In genomic region chr21:43591468-43592050, GRCh38 we compare ENCODE assay signal across 21 cellular contexts.
DNase-seq lines count a peak whose midpoint lies in the region; ATAC-seq, FAIRE-seq and TF ChIP-seq lines count a peak whose summit lies in the region.
"Had no signal": no experiment of that assay in that cellular context is flagged by ENCODE, and none has a peak within 500 bp of the region (broad histone marks: within the 10 kb centered on the region; RNA-seq: fewer than 3 reads in every experiment).

No MANE protein-coding gene starts in this region.

- no peak overlapping the region for H2BK120ac ChIP-seq in trophoblast cell (ENCODE audit: insufficient read depth, low read length, poor library complexity)

- H4K91ac ChIP-seq in trophoblast cell (ENCODE audit: low read depth, low read length) = no peak overlapping the region

- H2BK5ac ChIP-seq in trophoblast cell (ENCODE audit: low read depth, low read length, poor library complexity) = no peak overlapping the region

- H3K9me3 ChIP-seq in SJSA1 (replicated peaks) (no peaks in the 10 kb centered on the region), endothelial cell of umbilical vein (replicated peaks; ENCODE audit: control insufficient read depth, insufficient read depth, low read length) (no peaks in the 10 kb centered on the region), trophoblast cell (ENCODE audit: insufficient read depth, low read depth, low read length) (no peaks in the 10 kb centered on the region), hepatocyte (ENCODE audit: low read depth) (no peaks in the 10 kb centered on the region)

- no peak overlapping the region for H2BK12ac ChIP-seq in trophoblast cell (ENCODE audit: low read length)

- H4K20me1 ChIP-seq in endothelial cell of umbilical vein (replicated peaks; ENCODE audit: control insufficient read depth, extremely low read depth, insufficient read depth, low read length) (no peaks in the 10 kb centered on the region), hepatocyte (ENCODE audit: insufficient read depth, poor library complexity, severe bottlenecking) (no peaks in the 10 kb centered on the region)

- TF ChIP-seq POLR2A in endothelial cell of umbilical vein (IDR thresholded peaks at IDR 0.05; ENCODE audit: low read depth, low read length) = no peak

- H3K9me3 Mint-ChIP-seq in activated naive CD4-positive, alpha-beta T cell treated with anti-CD3 and anti-CD28 coated beads, Interleukin-2, amount 50 U/mL, for 72 hours = no peaks in the 10 kb centered on the region
- no peaks in the 10 kb centered on the region for H3K9me3 Mint-ChIP-seq in activated T-helper 17 cell treated with anti-CD3 and anti-CD28 coated beads, Interleukin-2, amount 50 U/mL, for 72 hours
- H3K9me3 Mint-ChIP-seq: activated naive CD8-positive, alpha-beta T cell treated with anti-CD3 and anti-CD28 coated beads, Interleukin-2, amount 10 ng/mL, durations not matched to agents 7 days and 5 days; activated T-cell treated with anti-CD3 and anti-CD28 coated beads, Interleukin-2, amount 50 U/mL, for 24 hours had no signal

- H2AFZ ChIP-seq in endothelial cell of umbilical vein (ENCODE audit: low read depth, low read length) = no peak overlapping the region
- H2AFZ ChIP-seq in trophoblast cell (ENCODE audit: insufficient read depth, low read length, poor library complexity) = no peak overlapping the region
- H2AFZ ChIP-seq in hepatocyte = no peak overlapping the region

- no peaks in the 10 kb centered on the region for H3K36me3 Mint-ChIP-seq in activated naive CD4-positive, alpha-beta T cell treated with anti-CD3 and anti-CD28 coated beads, Interleukin-2, amount 50 U/mL, for 72 hours
- H3K36me3 Mint-ChIP-seq in activated T-helper 17 cell treated with anti-CD3 and anti-CD28 coated beads, Interleukin-2, amount 50 U/mL, for 72 hours (ENCODE audit: low read depth) = no peaks in the 10 kb centered on the region
- H3K36me3 Mint-ChIP-seq: activated naive CD8-positive, alpha-beta T cell treated with anti-CD3 and anti-CD28 coated beads, Interleukin-2, amount 10 ng/mL, durations not matched to agents 7 days and 5 days had no signal

- H3K27me3 ChIP-seq in SJSA1 (replicated peaks) (no peaks in the 10 kb centered on the region), endothelial cell of umbilical vein (ENCODE audit: control insufficient read depth in 2 of 2, insufficient read depth in 2 of 2, low read length in 2 of 2) (no peaks in the 10 kb centered on the region), trophoblast cell (ENCODE audit: insufficient read depth, low read length) (no peaks in the 10 kb centered on the region), hepatocyte (no peaks in the 10 kb centered on the region)

- ATAC-seq in activated naive CD4-positive, alpha-beta T cell treated with anti-CD3 and anti-CD28 coated beads, Interleukin-2, amount 50 U/mL, for 72 hours = no peak
- ATAC-seq in activated T-helper 17 cell treated with anti-CD3 and anti-CD28 coated beads, Interleukin-2, amount 50 U/mL, for 72 hours (replicated peaks) = no peak
- no peak for ATAC-seq in HG03457 (IDR thresholded peaks at IDR 0.05; ENCODE audit: unreplicated experiment)

- H3K9ac ChIP-seq in endothelial cell of umbilical vein (replicated peaks; ENCODE audit: extremely low read depth, insufficient read depth, low read length) (peak overlapping the region; percentile 8), trophoblast cell (ENCODE audit: low read length) (no peak overlapping the region)
- H3K9ac ChIP-seq: KMS-11 had no signal

- H3K4me2 ChIP-seq in endothelial cell of umbilical vein (ENCODE audit: insufficient read depth, low read length) (no peak overlapping the region), trophoblast cell (ENCODE audit: low read length) (no peak overlapping the region), hepatocyte (no peak overlapping the region)
- H3K4me2 ChIP-seq: KMS-11 had no signal

- no peak overlapping the region for H3K18ac ChIP-seq in trophoblast cell (ENCODE audit: low read length)

- no peak overlapping the region for H3K27ac Mint-ChIP-seq in activated naive CD4-positive, alpha-beta T cell treated with anti-CD3 and anti-CD28 coated beads, Interleukin-2, amount 50 U/mL, for 72 hours
- no peak overlapping the region for H3K27ac Mint-ChIP-seq in activated T-helper 17 cell treated with anti-CD3 and anti-CD28 coated beads, Interleukin-2, amount 50 U/mL, for 72 hours
- H3K27ac Mint-ChIP-seq: activated naive CD8-positive, alpha-beta T cell treated with anti-CD3 and anti-CD28 coated beads, Interleukin-2, amount 10 ng/mL, durations not matched to agents 7 days and 5 days; activated T-cell treated with anti-CD3 and anti-CD28 coated beads, Interleukin-2, amount 50 U/mL, for 24 hours had no signal

- POLR2A ChIA-PET in endothelial cell of umbilical vein (lab: Charles Lee) = no interaction called here

- H3K36me3 ChIP-seq in SJSA1 (no peaks in the 10 kb centered on the region), endothelial cell of umbilical vein (ENCODE audit: control insufficient read depth in 2 of 2, extremely low read depth in 1 of 2, insufficient read depth in 2 of 2, low read length in 2 of 2) (no peaks in the 10 kb centered on the region), trophoblast cell (ENCODE audit: control insufficient read depth in 1 of 2, insufficient read depth in 2 of 2, low read length in 2 of 2) (no peaks in the 10 kb centered on the region), hepatocyte (replicated peaks; ENCODE audit: insufficient read depth, low read depth) (no peaks in the 10 kb centered on the region)

- TF ChIP-seq CTCF in endothelial cell of umbilical vein (IDR thresholded peaks at IDR 0.05; ENCODE audit: extremely low read depth in 1 of 2, insufficient read depth in 1 of 2, low read depth in 1 of 2, low read length in 2 of 2) = no peak
- TF ChIP-seq CTCF in hepatocyte (IDR thresholded peaks at IDR 0.05; ENCODE audit: poor library complexity) = no peak

- intact Hi-C loops in endothelial cell of umbilical vein (cut with micrococcal nuclease) = no loop called here

- no peak overlapping the region for H3K4ac ChIP-seq in trophoblast cell (ENCODE audit: low read depth, low read length)

- no peaks in the 10 kb centered on the region for H3K9me1 ChIP-seq in endothelial cell of umbilical vein (replicated peaks; ENCODE audit: control insufficient read depth, extremely low read depth, insufficient read depth, low read length)

- H4K12ac ChIP-seq in trophoblast cell (ENCODE audit: low read depth, low read length) = no peak overlapping the region

- DNase-seq in ELR (ENCODE audit: low read depth) = peak; percentile 73
- no peak for DNase-seq in SJSA1 (ENCODE audit: low read depth in 1 of 2, low spot score in 2 of 2)
- peak; percentile 80 for DNase-seq in endothelial cell of umbilical vein (ENCODE audit: low read depth, low spot score)
- DNase-seq in trophoblast cell = peak in 1 of 2 donors; percentile 72
- DNase-seq in hepatocyte (ENCODE audit: low spot score) = no peak
- no peak for DNase-seq in activated naive CD4-positive, alpha-beta T cell treated with anti-CD3 and anti-CD28 coated beads, Interleukin-2, amount 50 U/mL, for 72 hours (ENCODE audit: low spot score in 2 of 2)
- DNase-seq: activated CD4-positive, alpha-beta T cell treated with anti-CD3 and anti-CD28 coated beads, Interleukin-2, amount 50 U/mL, for 4 hours; activated naive CD8-positive, alpha-beta T cell treated with anti-CD3 and anti-CD28 coated beads, Interleukin-2, amount 10 ng/mL, durations not matched to agents 7 days and 5 days; activated T-cell treated with anti-CD3 and anti-CD28 coated beads, Interleukin-2, amount 50 U/mL, for 24 hours; midbrain; NCI-H1092 treated with DMSO at 0.1 percent for 48 hours; NCI-H2107; NCI-H526; stimulated activated CD4-positive, alpha-beta T cell treated with anti-CD3 and anti-CD28 coated beads, Interleukin-4, amount 100 ng/mL, for 1 hour; SW 1271 had no signal

- H3K27me3 Mint-ChIP-seq in activated T-helper 17 cell treated with anti-CD3 and anti-CD28 coated beads, Interleukin-2, amount 50 U/mL, for 72 hours = peaks cover 9% of the 10 kb centered on the region
- H3K27me3 Mint-ChIP-seq: activated T-cell treated with anti-CD3 and anti-CD28 coated beads, Interleukin-2, amount 50 U/mL, for 24 hours had no signal

- H4K8ac ChIP-seq in trophoblast cell (ENCODE audit: low read depth, low read length) = no peak overlapping the region

- H3K79me2 ChIP-seq in endothelial cell of umbilical vein (ENCODE audit: control insufficient read depth, insufficient read depth, low read length) (no peaks in the 10 kb centered on the region), trophoblast cell (ENCODE audit: control insufficient read depth, insufficient read depth, low read length, poor library complexity) (no peaks in the 10 kb centered on the region), hepatocyte (no peaks in the 10 kb centered on the region)

- H3K23ac ChIP-seq in trophoblast cell (ENCODE audit: low read length) = no peak overlapping the region

- peaks cover 50% of the 10 kb centered on the region for H3K4me1 ChIP-seq in SJSA1 (replicated peaks)
- H3K4me1 ChIP-seq in endothelial cell of umbilical vein (ENCODE audit: control insufficient read depth, extremely low read depth, insufficient read depth, low read length) = peaks cover 27% of the 10 kb centered on the region
- peaks cover 18 to 21% of the 10 kb centered on the region in 2 experiments for H3K4me1 ChIP-seq in trophoblast cell (ENCODE audit: control insufficient read depth in 1 of 2, insufficient read depth in 2 of 2, low read length in 2 of 2)
- H3K4me1 ChIP-seq in hepatocyte (ENCODE audit: insufficient read depth) = peaks cover 54% of the 10 kb centered on the region

- CTCF ChIA-PET in endothelial cell of umbilical vein (lab: Charles Lee) = interaction anchor here (0.7 to 2.7 kb wide), 5 partner anchors 10 to 20 kb away, joined by 3 to 6 read pairs (median 5); no protein-coding TSS in a partner anchor

- peaks cover 33% of the 10 kb centered on the region for H3K79me1 ChIP-seq in trophoblast cell (ENCODE audit: low read length)

- TSS peak; percentile 59 for BruUV-seq in endothelial cell of umbilical vein (replicated peaks; lab: Mats Ljungman, UMichigan)

- H2AK5ac ChIP-seq in trophoblast cell (ENCODE audit: low read length) = no peak overlapping the region

- no peaks in the 10 kb centered on the region for H3K4me1 Mint-ChIP-seq in activated T-helper 17 cell treated with anti-CD3 and anti-CD28 coated beads, Interleukin-2, amount 50 U/mL, for 72 hours
- H3K4me1 Mint-ChIP-seq: activated naive CD8-positive, alpha-beta T cell treated with anti-CD3 and anti-CD28 coated beads, Interleukin-2, amount 10 ng/mL, durations not matched to agents 7 days and 5 days had no signal

- peak; percentile 84 for FAIRE-seq in endothelial cell of umbilical vein (lab: Jason Lieb, UNC)
- FAIRE-seq: bronchial epithelial cell, GM12891 had no signal

- no CpG with 5 or more reads among the region's 3 CpGs for WGBS in trophoblast cell (ENCODE audit: extremely low coverage, insufficient coverage, insufficient read length)
- 87% methylated on average over 3 of the region's 3 CpGs for WGBS in hepatocyte (ENCODE audit: low lambda C conversion rate, missing lambda C conversion rate)

- H3K27ac ChIP-seq in SJSA1 (peak overlapping the region; percentile 8; the same call in 1 of the 2 replicates), endothelial cell of umbilical vein (ENCODE audit: insufficient read depth, low read depth, low read length) (peak overlapping the region; percentile 35), trophoblast cell (ENCODE audit: low read depth, low read length) (peak overlapping the region; percentile 59), hepatocyte (no peak overlapping the region)
- H3K27ac ChIP-seq: HL-60, KMS-11 had no signal

- H3K4me3 Mint-ChIP-seq in activated T-helper 17 cell treated with anti-CD3 and anti-CD28 coated beads, Interleukin-2, amount 50 U/mL, for 72 hours = no peak overlapping the region
- H3K4me3 Mint-ChIP-seq: activated naive CD8-positive, alpha-beta T cell treated with anti-CD3 and anti-CD28 coated beads, Interleukin-2, amount 10 ng/mL, durations not matched to agents 7 days and 5 days; activated T-cell treated with anti-CD3 and anti-CD28 coated beads, Interleukin-2, amount 50 U/mL, for 24 hours had no signal

- dilution Hi-C loops in endothelial cell of umbilical vein (cut with MboI; ENCODE audit: extremely low pct_ligation_motif_present, low sequenced_read_pairs) = no loop called here

- H3K4me3 ChIP-seq in SJSA1 (no peak overlapping the region), endothelial cell of umbilical vein (replicated peaks in 1 of 3; ENCODE audit: insufficient read depth in 1 of 3, low read depth in 1 of 3, low read length in 3 of 3) (no peak overlapping the region), trophoblast cell (ENCODE audit: low read depth, low read length) (no peak overlapping the region), hepatocyte (no peak overlapping the region)

- no peaks in the 10 kb centered on the region for H3K9me2 ChIP-seq in hepatocyte (replicated peaks; ENCODE audit: insufficient read depth)

- H3K14ac ChIP-seq in trophoblast cell (ENCODE audit: low read length) = no peak overlapping the region

Comparison
In these comparisons a context has a peak if more than half of its experiments do, and no peak if none do; other contexts are left out.
1. DNase-seq: peak in ELR (single experiment) and endothelial cell of umbilical vein (single experiment); none in SJSA1 (0 of 2), hepatocyte (single experiment) and activated naive CD4-positive, alpha-beta T cell treated with anti-CD3 and anti-CD28 coated beads, Interleukin-2, amount 50 U/mL, for 72 hours (0 of 2).